13 cellular contexts compared by ENCODE assay signal in the genomic region with DNA sequence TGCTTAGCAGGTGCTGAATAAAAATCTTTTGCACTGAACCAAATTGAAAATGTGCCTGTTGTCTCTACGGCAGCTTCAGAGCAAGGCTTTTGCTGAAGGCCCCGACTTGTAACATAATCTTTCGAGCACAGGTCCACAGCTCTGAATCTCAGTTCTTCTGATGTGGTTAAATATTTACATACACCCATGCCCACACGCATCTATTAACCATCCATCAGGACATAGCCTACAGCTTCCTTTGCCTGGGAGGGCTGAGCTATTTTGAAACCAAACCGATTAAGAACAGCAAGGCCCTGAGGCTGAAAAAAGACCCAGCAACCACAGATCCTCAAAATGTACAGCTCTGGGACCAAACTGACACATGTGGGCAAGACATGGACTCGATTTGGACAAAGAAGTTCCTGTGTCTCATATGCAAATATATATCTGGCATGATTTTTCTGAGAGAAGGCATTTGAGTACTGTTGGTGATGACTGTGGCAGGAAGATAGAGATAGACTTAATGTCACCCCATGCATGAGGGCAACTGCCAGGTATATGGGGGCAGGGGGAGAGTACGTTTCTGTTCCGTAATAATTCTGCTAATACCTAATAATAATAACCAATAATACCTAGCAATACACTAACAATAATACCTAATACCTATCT.
A peak's percentile ranks its signal among the peaks of the same experiment; 100 is the strongest.
DNase-seq lines count a peak whose midpoint lies in the region; ATAC-seq and TF ChIP-seq lines count a peak whose summit lies in the region.
"Had no signal": no experiment of that assay in that cellular context is flagged by ENCODE, and none has a peak within 500 bp of the region (broad histone marks: within the 10 kb centered on the region; RNA-seq: fewer than 3 reads in every experiment).

No MANE protein-coding gene starts in this region.

- 63 to 70% methylated on average over 7 to 8 of the region's 8 CpGs for WGBS in transverse colon (ENCODE audit: low coverage in 1 of 2), 2 donors

- H3K9me3 Mint-ChIP-seq in naive thymus-derived CD8-positive, alpha-beta T cell = no peaks in the 10 kb centered on the region
- H3K9me3 Mint-ChIP-seq: dendritic cell treated with granulocyte-macrophage colony-stimulating factor and Interleukin-4, amounts not matched to agents 40 ng/mL and 50 ng/mL, for 4 days; natural killer cell had no signal

- peak; percentile 73 for DNase-seq in GM12864 (ENCODE audit: low read depth)
- no peak for DNase-seq in SIG-M5 treated with dmso at 0.1 percent for 504 hours (lab: John Stamatoyannopoulos, UW; ENCODE audit: unreplicated experiment)
- DNase-seq in naive thymus-derived CD8-positive, alpha-beta T cell = no peak
- no peak for DNase-seq in stimulated activated CD4-positive, alpha-beta T cell treated with anti-CD3 and anti-CD28 coated beads, Interleukin-15, amount 100 ng/mL, for 24 hours
- DNase-seq in transverse colon = no peak
- DNase-seq: activated gamma-delta T cell, natural killer cell had no signal

- peaks cover 0 to 6% (median 3%) of the 10 kb centered on the region in 5 donors for H3K27me3 Mint-ChIP-seq in naive thymus-derived CD8-positive, alpha-beta T cell

- no peak overlapping the region for H3K4me3 Mint-ChIP-seq in naive thymus-derived CD8-positive, alpha-beta T cell
- H3K4me3 Mint-ChIP-seq: B cell; dendritic cell treated with granulocyte-macrophage colony-stimulating factor and Interleukin-4, amounts not matched to agents 40 ng/mL and 50 ng/mL, for 4 days; natural killer cell had no signal

- peaks cover 0 to 4% (median 2%) of the 10 kb centered on the region in 4 donors for H3K4me1 Mint-ChIP-seq in naive thymus-derived CD8-positive, alpha-beta T cell
- H3K4me1 Mint-ChIP-seq: natural killer cell had no signal

- intact Hi-C loops in transverse colon (cut with DNase I; ENCODE audit: low total_unique reads) = no loop called here

- in situ Hi-C loops in transverse colon (cut with MboI; ENCODE audit: low pct_ligation_motif_present in 1 of 4, low pct_unique_long_range_greater_than_20kb in 1 of 4, low sequenced_read_pairs in 3 of 4) = loop anchor here (10.0 to 25.0 kb wide), 4 partner anchors 96 to 701 kb away; no protein-coding TSS in a partner anchor

- TF ChIP-seq CTCF in GM12864 (IDR thresholded peaks at IDR 0.05; ENCODE audit: low read depth, low read length, missing control alignments) (no peak), transverse colon (IDR thresholded peaks at IDR 0.05) (no peak)

- TF ChIP-seq POLR2A in transverse colon (IDR thresholded peaks at IDR 0.05) = no peak

- POLR2A ChIA-PET in naive thymus-derived CD8-positive, alpha-beta T cell (lab: Charles Lee) = no interaction called here

- no peaks in the 10 kb centered on the region for H3K9me3 ChIP-seq in transverse colon
- H3K9me3 ChIP-seq: suprapubic skin had no signal

- H3K36me3 Mint-ChIP-seq in naive thymus-derived CD8-positive, alpha-beta T cell = no peaks in the 10 kb centered on the region
- H3K36me3 Mint-ChIP-seq: natural killer cell had no signal

- no peaks in the 10 kb centered on the region for H3K27me3 ChIP-seq in transverse colon
- H3K27me3 ChIP-seq: suprapubic skin had no signal

- H3K4me3 ChIP-seq in GM12864 (ENCODE audit: low read depth, low read length) (no peak overlapping the region), transverse colon (no peak overlapping the region)
- H3K4me3 ChIP-seq: suprapubic skin had no signal

- no peak overlapping the region for H3K27ac Mint-ChIP-seq in naive thymus-derived CD8-positive, alpha-beta T cell
- H3K27ac Mint-ChIP-seq: B cell; dendritic cell treated with granulocyte-macrophage colony-stimulating factor and Interleukin-4, amounts not matched to agents 40 ng/mL and 50 ng/mL, for 4 days; natural killer cell had no signal

- ATAC-seq in GM19324 (IDR thresholded peaks at IDR 0.05; ENCODE audit: low FRiP score, unreplicated experiment) (peak; percentile 63), HG02798 (IDR thresholded peaks at IDR 0.05; ENCODE audit: poor library complexity, unreplicated experiment) (peak; percentile 88), HG03558 (IDR thresholded peaks at IDR 0.05; ENCODE audit: extremely low read depth, unreplicated experiment) (peak; percentile 81)
- ATAC-seq in naive thymus-derived CD8-positive, alpha-beta T cell = no peak
- ATAC-seq: natural killer cell had no signal

- H3K4me1 ChIP-seq in transverse colon = peaks cover 0 to 4% (median 2%) of the 10 kb centered on the region in 4 donors

- no peak for TF ChIP-seq EP300 in transverse colon (IDR thresholded peaks at IDR 0.05; ENCODE audit: low read depth)

- H3K36me3 ChIP-seq in transverse colon = no peaks in the 10 kb centered on the region
- H3K36me3 ChIP-seq: suprapubic skin had no signal

- no peak overlapping the region for H3K27ac ChIP-seq in transverse colon
- H3K27ac ChIP-seq: suprapubic skin had no signal

Comparison
In these comparisons a context has a peak if more than half of its experiments do, and no peak if none do; other contexts are left out.
1. ATAC-seq: peak in GM19324 (single experiment), HG02798 (single experiment) and HG03558 (single experiment); none in naive thymus-derived CD8-positive, alpha-beta T cell (0 of 2).